Comparison of ENCODE assay signal across 20 cellular contexts in the genomic region with DNA sequence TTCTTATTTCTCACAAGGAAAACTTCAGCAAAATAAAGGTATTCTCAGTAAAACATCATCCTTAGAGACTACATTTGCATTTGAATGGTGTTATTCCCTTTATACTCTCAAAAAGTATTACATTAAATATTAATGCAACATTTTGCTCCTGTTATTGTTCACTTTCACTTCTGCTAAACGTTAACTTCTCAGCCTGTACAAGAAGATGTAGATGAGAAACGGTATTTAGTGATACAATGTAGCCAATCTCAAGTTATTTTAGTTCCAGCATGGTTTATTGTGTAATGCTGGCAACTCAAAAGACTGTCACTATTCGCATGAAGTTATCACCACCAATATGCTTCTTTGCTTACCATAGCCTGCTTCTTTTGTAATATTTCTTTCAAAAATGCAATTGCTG.
"Had no signal": no experiment of that assay in that cellular context is flagged by ENCODE, and none has a peak within 500 bp of the region (broad histone marks: within the 10 kb centered on the region; RNA-seq: fewer than 3 reads in every experiment).

No MANE protein-coding gene starts in this region.

- FAIRE-seq: endothelial cell of umbilical vein, kidney had no signal

- ATAC-seq: foreskin keratinocyte; gastroesophageal sphincter; heart left ventricle; left lobe of liver; mucosa of descending colon; natural killer cell treated with Interleukin-12 subunit alpha and Interleukin-12 subunit beta and Interleukin-15 and Interleukin-18, amount 100 ng/mL, for 72 hours; stimulated activated effector memory CD8-positive, alpha-beta T cell treated with anti-CD3 and anti-CD28 coated beads, Interleukin-12 subunit alpha, Interleukin-12 subunit beta, amount 100 ng/mL, for 72 hours had no signal

- DNase-seq: dermis blood vessel endothelial cell; effector memory CD4-positive, alpha-beta T cell; foreskin keratinocyte; heart left ventricle; kidney; mesenchymal stem cell; mucosa of descending colon; naive B cell; sigmoid colon; stimulated activated CD4-positive, alpha-beta T cell treated with anti-CD3 and anti-CD28 coated beads, Interleukin-2, amount 100 ng/mL, for 24 hours; stimulated activated CD4-positive, alpha-beta T cell treated with anti-CD3 and anti-CD28 coated beads, Interleukin-4, amount 100 ng/mL, for 24 hours; stimulated activated naive CD4-positive, alpha-beta T cell treated with Interleukin-2 at 50 U/mL for 16 hours; stomach; thyroid gland; trophoblast cell had no signal
